21 cellular contexts compared by ENCODE assay signal in the genomic region with DNA sequence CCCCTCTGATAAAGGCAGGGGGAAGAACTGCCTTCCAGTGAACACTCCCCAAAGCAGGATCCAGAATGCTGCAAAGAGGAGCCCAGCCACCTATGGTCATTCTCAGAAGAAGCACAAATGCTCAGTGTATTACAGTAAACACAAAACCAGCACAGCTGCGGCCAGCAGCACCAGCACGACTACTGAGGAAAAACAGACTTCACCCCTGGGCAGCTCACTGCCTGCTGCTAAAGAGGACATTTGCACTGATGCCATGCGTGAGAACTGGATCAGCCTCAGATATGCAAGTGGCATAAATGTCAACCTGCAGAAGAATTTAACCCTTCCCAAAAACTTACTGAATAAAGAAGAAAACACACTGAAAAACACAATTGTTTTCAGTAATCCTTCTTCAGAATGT.
"Had no signal": no experiment of that assay in that cellular context is flagged by ENCODE, and none has a peak within 500 bp of the region (broad histone marks: within the 10 kb centered on the region; RNA-seq: fewer than 3 reads in every experiment).

No MANE protein-coding gene starts in this region.

- FAIRE-seq: islet of Langerhans, pancreas had no signal

- H3K4me3 ChIP-seq: adrenal gland, body of pancreas, pancreas, prostate gland, right atrium auricular region, spleen, uterus had no signal

- H3K36me3 ChIP-seq: prostate gland, uterus had no signal

- H3K9me3 Mint-ChIP-seq: activated CD8-positive, alpha-beta T cell treated with anti-CD3 and anti-CD28 coated beads for 36 hours; activated naive CD4-positive, alpha-beta T cell treated with anti-CD3 and anti-CD28 coated beads, Interleukin-2, amount 50 U/mL, for 72 hours; activated T-cell treated with anti-CD3 and anti-CD28 coated beads, Interleukin-2, amount 50 U/mL, for 72 hours; naive thymus-derived CD4-positive, alpha-beta T cell; type B pancreatic cell had no signal

- H3K27me3 Mint-ChIP-seq: activated CD8-positive, alpha-beta T cell treated with anti-CD3 and anti-CD28 coated beads for 36 hours; naive thymus-derived CD4-positive, alpha-beta T cell; type B pancreatic cell had no signal

- H3K4me1 ChIP-seq: adrenal gland, body of pancreas, foreskin keratinocyte, pancreas, prostate gland, right atrium auricular region, uterus had no signal

- DNase-seq: activated CD4-positive, alpha-beta T cell treated with anti-CD3 and anti-CD28 coated beads, Interleukin-2, amount 50 U/mL, for 1 hour; activated CD4-positive, CD25-positive, alpha-beta regulatory T cell treated with anti-CD3 and anti-CD28 coated beads, Interleukin-2, amount 50 U/mL, for 72 hours; adrenal gland; aorta; body of pancreas; central memory CD4-positive, alpha-beta T cell; foreskin keratinocyte; naive thymus-derived CD4-positive, alpha-beta T cell; nucleus accumbens; pancreas; spleen; uterus had no signal

- H3K27ac ChIP-seq: adrenal gland, body of pancreas, foreskin keratinocyte, pancreas, prostate gland, right atrium auricular region, spleen, uterus had no signal

- H3K27ac Mint-ChIP-seq: activated T-cell treated with anti-CD3 and anti-CD28 coated beads, Interleukin-2, amount 50 U/mL, for 72 hours; mesothelial cell of epicardium; type B pancreatic cell had no signal

- H3K27me3 ChIP-seq: adrenal gland, body of pancreas, foreskin keratinocyte, pancreas, right atrium auricular region, spleen, uterus had no signal

- H3K4me3 Mint-ChIP-seq: activated CD8-positive, alpha-beta T cell treated with anti-CD3 and anti-CD28 coated beads for 36 hours; activated T-cell treated with anti-CD3 and anti-CD28 coated beads, Interleukin-2, amount 50 U/mL, for 72 hours; mesothelial cell of epicardium; naive thymus-derived CD4-positive, alpha-beta T cell; type B pancreatic cell had no signal

- H3K9me3 ChIP-seq: adrenal gland, pancreas, prostate gland, right atrium auricular region, spleen, uterus had no signal

- H3K4me1 Mint-ChIP-seq: mesothelial cell of epicardium had no signal

- ATAC-seq: body of pancreas; esophagus mucosa; foreskin keratinocyte; naive thymus-derived CD4-positive, alpha-beta T cell; pancreas had no signal
